In the genomic region with DNA sequence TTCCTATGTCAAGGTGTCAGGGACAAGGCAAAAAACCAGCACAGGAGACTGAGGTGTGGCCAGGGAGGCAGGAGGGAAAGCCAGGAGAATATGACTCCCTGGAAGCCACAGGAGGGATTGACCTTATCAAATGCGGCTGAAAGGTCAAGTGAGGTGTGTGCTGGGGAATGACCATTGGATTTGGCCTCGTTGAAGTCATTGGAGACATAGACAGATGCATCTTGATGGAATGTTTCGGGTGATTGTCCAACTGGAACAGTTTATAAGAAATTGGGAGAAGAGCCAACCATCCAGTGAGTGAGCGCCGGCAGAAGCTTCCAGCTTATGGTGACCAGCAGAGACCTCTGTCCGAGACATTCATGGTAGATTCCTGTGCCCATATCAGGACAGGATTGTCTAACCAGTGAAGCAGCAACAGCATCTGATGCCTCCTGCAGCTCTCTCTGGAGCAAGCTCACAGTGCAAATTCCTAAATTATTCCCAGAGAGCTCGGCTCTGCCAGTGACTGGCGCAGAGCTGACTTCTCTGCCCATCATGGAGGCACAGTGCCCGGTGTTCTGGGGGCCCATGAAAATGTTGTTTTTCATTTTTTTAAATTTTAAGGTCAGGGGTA, we compare ENCODE assay signal across 18 cellular contexts.
"Had no signal": no experiment of that assay in that cellular context is flagged by ENCODE, and none has a peak within 500 bp of the region (broad histone marks: within the 10 kb centered on the region; RNA-seq: fewer than 3 reads in every experiment).

No MANE protein-coding gene starts in this region.

- H3K36me3 ChIP-seq: ovary, thyroid gland had no signal

- H3K4me2 ChIP-seq: hepatocyte had no signal

- ATAC-seq: body of pancreas; esophagus mucosa; naive thymus-derived CD8-positive, alpha-beta T cell had no signal

- H3K4me3 ChIP-seq: body of pancreas, hepatocyte, ovary, thyroid gland had no signal

- H3K27ac ChIP-seq: body of pancreas, hepatocyte, ovary, thyroid gland had no signal

- H3K27me3 ChIP-seq: body of pancreas, hepatocyte, ovary, thyroid gland had no signal

- H2AFZ ChIP-seq: hepatocyte had no signal

- H3K4me1 ChIP-seq: body of pancreas, thyroid gland had no signal

- H3K9me3 ChIP-seq: body of pancreas, ovary, thyroid gland had no signal

- DNase-seq: activated B cell treated with CpG ODN at 0.5 μM for 24 hours; activated CD4-positive, alpha-beta memory T cell treated with anti-CD3 and anti-CD28 coated beads, Interleukin-2, amount 10 ng/mL, durations not matched to agents 7 days and 5 days; activated CD4-positive, alpha-beta T cell treated with anti-CD3 and anti-CD28 coated beads for 4 hours; activated naive CD4-positive, alpha-beta T cell treated with anti-CD3 and anti-CD28 coated beads for 36 hours; activated T-cell treated with anti-CD3 and anti-CD28 coated beads, Interleukin-2, amount 50 U/mL, for 24 hours; body of pancreas; effector CD8-positive, alpha-beta T cell; naive thymus-derived CD8-positive, alpha-beta T cell; ovary; stimulated activated CD4-positive, alpha-beta T cell treated with anti-CD3 and anti-CD28 coated beads, Interleukin-12 subunit alpha, Interleukin-12 subunit beta, amount 100 ng/mL, for 4 hours; stimulated activated CD4-positive, alpha-beta T cell treated with anti-CD3 and anti-CD28 coated beads, Interleukin-1b, Interleukin-23, amount 100 ng/mL, for 48 hours; stimulated activated CD8-positive, alpha-beta memory T cell treated with anti-CD3 and anti-CD28 coated beads, Interleukin-4, amount 100 ng/mL, for 48 hours; stimulated activated naive CD4-positive, alpha-beta T cell treated with Interleukin-2 at 50 U/mL for 16 hours; T-helper 1 cell; T-helper 9 cell; thyroid gland had no signal

- H3K79me2 ChIP-seq: hepatocyte had no signal
